Comparison of ENCODE assay signal across 24 cellular contexts in genomic region chr2:63343397-63344109, GRCh38.
DNase-seq lines count a peak whose midpoint lies in the region; ATAC-seq, FAIRE-seq and TF ChIP-seq lines count a peak whose summit lies in the region.
"Had no signal": no experiment of that assay in that cellular context is flagged by ENCODE, and none has a peak within 500 bp of the region (broad histone marks: within the 10 kb centered on the region; RNA-seq: fewer than 3 reads in every experiment).

No MANE protein-coding gene starts in this region.

- no peak overlapping the region for H3K9ac ChIP-seq in GM12878 (ENCODE audit: control insufficient read depth, insufficient read depth, low read length)
- no peak overlapping the region for H3K9ac ChIP-seq in endodermal cell (ENCODE audit: extremely low read depth, low read length, poor library complexity, severe bottlenecking)
- H3K9ac ChIP-seq: BLaER1 treated with 17β-estradiol and CSF1 and Interleukin-3, amounts not matched to agents 10 nM and 100 nM had no signal

- no peak overlapping the region for H3K4me3 Mint-ChIP-seq in activated CD4-positive, alpha-beta T cell treated with anti-CD3 and anti-CD28 coated beads, Interleukin-2, amount 10 ng/mL, durations not matched to agents 7 days and 5 days
- no peak overlapping the region for H3K4me3 Mint-ChIP-seq in endodermal cell
- H3K4me3 Mint-ChIP-seq: B cell; CD4-positive, alpha-beta T cell; CD8-positive, alpha-beta T cell had no signal

- no peaks in the 10 kb centered on the region for H4K20me1 ChIP-seq in GM12878 (ENCODE audit: control insufficient read depth, insufficient read depth)
- H4K20me1 ChIP-seq: BLaER1 treated with 17β-estradiol and CSF1 and Interleukin-3, amounts not matched to agents 10 nM and 100 nM had no signal

- H2AFZ ChIP-seq in GM12878 (ENCODE audit: control insufficient read depth, low read depth, low read length), result no peak overlapping the region

- no TSS peak for BruUV-seq in GM12878 (replicated peaks; lab: Mats Ljungman, UMichigan)

- TF ChIP-seq POLR2A in GM12878 (IDR thresholded peaks at IDR 0.05; ENCODE audit: low read depth, low read length) (no peak), body of pancreas (IDR thresholded peaks at IDR 0.05) (no peak)

- POLR2A ChIA-PET in activated CD4-positive, alpha-beta T cell treated with anti-CD3 and anti-CD28 coated beads, Interleukin-2, amount 10 ng/mL, durations not matched to agents 7 days and 5 days (lab: Charles Lee), result no interaction called here
- POLR2A ChIA-PET in HEK293 (lab: Yijun Ruan, JAX) (no interaction called here), GM12878 (lab: Charles Lee) (no interaction called here)

- no peaks in the 10 kb centered on the region for H3K36me3 ChIP-seq in HEK293 (ENCODE audit: control insufficient read depth in 2 of 2, insufficient read depth in 1 of 2, low read length in 2 of 2)
- no peaks in the 10 kb centered on the region for H3K36me3 ChIP-seq in GM12878 (ENCODE audit: control insufficient read depth in 2 of 2, insufficient read depth in 2 of 2, low read length in 1 of 2)
- H3K36me3 ChIP-seq in endodermal cell (ENCODE audit: control insufficient read depth, insufficient read depth, low read length), result peaks cover 10% of the 10 kb centered on the region
- no peaks in the 10 kb centered on the region for H3K36me3 ChIP-seq in body of pancreas (replicated peaks in 1 of 2; ENCODE audit: insufficient read depth in 1 of 2, low read depth in 2 of 2)

- CTCF ChIA-PET in activated CD4-positive, alpha-beta T cell treated with anti-CD3 and anti-CD28 coated beads, Interleukin-2, amount 10 ng/mL, durations not matched to agents 7 days and 5 days (lab: Charles Lee), result no interaction called here
- CTCF ChIA-PET in HEK293 (lab: Yijun Ruan, JAX), result no interaction called here
- CTCF ChIA-PET in GM12878 (lab: Yijun Ruan, JAX), result interaction anchor here (0.7 kb wide), 1 partner anchor 19 kb away, joined by 3 read pairs; no protein-coding TSS in a partner anchor

- H3K27ac ChIP-seq in HEK293 (ENCODE audit: extremely low read depth, low read depth, low read length), result no peak overlapping the region
- H3K27ac ChIP-seq in GM12878 (ENCODE audit: control insufficient read depth, insufficient read depth), result peak overlapping the region; percentile 42; the same call in 1 of the 2 replicates
- no peak overlapping the region for H3K27ac ChIP-seq in endodermal cell (ENCODE audit: low read depth, low read length)
- H3K27ac ChIP-seq in body of pancreas, result no peak overlapping the region
- H3K27ac ChIP-seq: 22Rv1; A549; BLaER1 treated with 17β-estradiol and CSF1 and Interleukin-3, amounts not matched to agents 10 nM and 100 nM; C4-2B had no signal

- no peak for ATAC-seq in GM12878
- ATAC-seq in body of pancreas, result no peak
- ATAC-seq: A549; CD8-positive, alpha-beta T cell had no signal

- H3K79me2 ChIP-seq in GM12878 (ENCODE audit: control insufficient read depth, insufficient read depth, low read length), result no peaks in the 10 kb centered on the region

- H3K4me1 ChIP-seq in HEK293 (ENCODE audit: control insufficient read depth, insufficient read depth, low read length) (no peaks in the 10 kb centered on the region), GM12878 (ENCODE audit: control insufficient read depth, insufficient read depth, low read length) (no peaks in the 10 kb centered on the region), endodermal cell (ENCODE audit: control insufficient read depth, insufficient read depth, low read length) (no peaks in the 10 kb centered on the region), body of pancreas (no peaks in the 10 kb centered on the region)
- H3K4me1 ChIP-seq: A549; BLaER1 treated with 17β-estradiol and CSF1 and Interleukin-3, amounts not matched to agents 10 nM and 100 nM; Caco-2 had no signal

- no peaks in the 10 kb centered on the region for H3K4me1 Mint-ChIP-seq in activated CD4-positive, alpha-beta T cell treated with anti-CD3 and anti-CD28 coated beads, Interleukin-2, amount 10 ng/mL, durations not matched to agents 7 days and 5 days
- H3K4me1 Mint-ChIP-seq in endodermal cell, result peaks cover 11% of the 10 kb centered on the region
- H3K4me1 Mint-ChIP-seq: B cell had no signal

- TF ChIP-seq CTCF in HEK293 (tag by site-specific recombination; IDR thresholded peaks at IDR 0.05) (no peak), GM12878 (IDR thresholded peaks at IDR 0.05 in 2 of 3, conservative IDR thresholded peaks at IDR 0.05 in 1 of 3; ENCODE audit: control insufficient read depth in 2 of 3, extremely low read depth in 1 of 3, insufficient read depth in 1 of 3, low read depth in 3 of 3, low read length in 3 of 3) (no peak), endodermal cell (conservative IDR thresholded peaks at IDR 0.05) (no peak), body of pancreas (IDR thresholded peaks at IDR 0.05) (no peak)

- no peak for TF ChIP-seq RAD21 in GM12878 (IDR thresholded peaks at IDR 0.05; ENCODE audit: insufficient read depth, low read depth, low read length)

- no peak for TF ChIP-seq EP300 in GM12878 (IDR thresholded peaks at IDR 0.05; ENCODE audit: borderline replicate concordance in 1 of 2, control insufficient read depth in 1 of 2, low read depth in 2 of 2, low read length in 2 of 2)

- in situ Hi-C loops in GM12878 (cut with MboI), result no loop called here

- H3K27ac Mint-ChIP-seq in activated CD4-positive, alpha-beta T cell treated with anti-CD3 and anti-CD28 coated beads, Interleukin-2, amount 10 ng/mL, durations not matched to agents 7 days and 5 days, result peak overlapping the region; percentile 6
- H3K27ac Mint-ChIP-seq in endodermal cell, result no peak overlapping the region
- H3K27ac Mint-ChIP-seq: B cell; CD4-positive, alpha-beta T cell; CD8-positive, alpha-beta T cell had no signal

- RAD21 ChIA-PET in GM12878 (lab: Charles Lee; ENCODE audit: unreplicated experiment), result no interaction called here

- H3K27me3 ChIP-seq in GM12878 (replicated peaks in 1 of 2; ENCODE audit: control insufficient read depth in 2 of 2, insufficient read depth in 2 of 2, low read length in 1 of 2), result no peaks in the 10 kb centered on the region
- no peaks in the 10 kb centered on the region for H3K27me3 ChIP-seq in endodermal cell (ENCODE audit: control insufficient read depth, insufficient read depth, low read length, poor library complexity, severe bottlenecking)
- H3K27me3 ChIP-seq in body of pancreas, result no peaks in the 10 kb centered on the region
- H3K27me3 ChIP-seq: BLaER1 treated with 17β-estradiol and CSF1 and Interleukin-3, amounts not matched to agents 10 nM and 100 nM had no signal

- no peaks in the 10 kb centered on the region for H3K27me3 Mint-ChIP-seq in activated CD4-positive, alpha-beta T cell treated with anti-CD3 and anti-CD28 coated beads, Interleukin-2, amount 10 ng/mL, durations not matched to agents 7 days and 5 days
- no peaks in the 10 kb centered on the region for H3K27me3 Mint-ChIP-seq in endodermal cell (ENCODE audit: insufficient read depth)
- H3K27me3 Mint-ChIP-seq: B cell; CD4-positive, alpha-beta T cell had no signal

- peaks cover 2% of the 10 kb centered on the region for H3K36me3 Mint-ChIP-seq in activated CD4-positive, alpha-beta T cell treated with anti-CD3 and anti-CD28 coated beads, Interleukin-2, amount 10 ng/mL, durations not matched to agents 7 days and 5 days (ENCODE audit: low read depth)
- peaks cover 15% of the 10 kb centered on the region for H3K36me3 Mint-ChIP-seq in endodermal cell (ENCODE audit: low read depth)

- no peak overlapping the region for H3K4me2 ChIP-seq in GM12878 (ENCODE audit: control insufficient read depth, insufficient read depth)
- H3K4me2 ChIP-seq: A549; BLaER1 treated with 17β-estradiol and CSF1 and Interleukin-3, amounts not matched to agents 10 nM and 100 nM had no signal

- FAIRE-seq in GM12878 (lab: Jason Lieb, UNC), result no peak
- FAIRE-seq: A549, D721Med, G401.6, GM12892, GM18507 had no signal

- peaks cover 15% of the 10 kb centered on the region for H3K9me3 Mint-ChIP-seq in activated CD4-positive, alpha-beta T cell treated with anti-CD3 and anti-CD28 coated beads, Interleukin-2, amount 10 ng/mL, durations not matched to agents 7 days and 5 days
- peaks cover 26% of the 10 kb centered on the region for H3K9me3 Mint-ChIP-seq in endodermal cell

- intact Hi-C loops in GM12878 (cut with micrococcal nuclease; ENCODE audit: unreplicated experiment), result no loop called here
- intact Hi-C loops in body of pancreas (cut with DNase I), result no loop called here

- H3K9me3 ChIP-seq in HEK293 (ENCODE audit: control insufficient read depth, insufficient read depth, low read depth, low read length) (no peaks in the 10 kb centered on the region), GM12878 (replicated peaks; ENCODE audit: control insufficient read depth, insufficient read depth, low read length) (peaks cover 8% of the 10 kb centered on the region; the same call in 2 of the 3 replicates), endodermal cell (ENCODE audit: control insufficient read depth, low read length) (peaks cover 35% of the 10 kb centered on the region), body of pancreas (peaks cover 0 to 16% (median 0%) of the 10 kb centered on the region in 3 donors)

- DNase-seq in activated CD4-positive, alpha-beta T cell treated with anti-CD3 and anti-CD28 coated beads, Interleukin-2, amount 10 ng/mL, durations not matched to agents 7 days and 5 days, result no peak
- no peak for DNase-seq in activated CD4-positive, alpha-beta T cell treated with anti-CD3 and anti-CD28 coated beads, Interleukin-2, amount 50 U/mL, for 4 hours
- DNase-seq in GM12878 (ENCODE audit: low read depth, low spot score), result no peak
- no peak for DNase-seq in endodermal cell
- DNase-seq in stimulated activated CD8-positive, alpha-beta memory T cell treated with anti-CD3 and anti-CD28 coated beads, Interleukin-4, amount 100 ng/mL, for 48 hours, result no peak
- no peak for DNase-seq in inferior parietal cortex (ENCODE audit: extremely low spot score)
- DNase-seq in body of pancreas, result no peak
- DNase-seq: AML-193; Caco-2; Calu3; CD4-positive, alpha-beta T cell; CD8-positive, alpha-beta T cell; DMS79 treated with DMSO at 0.1 percent for 48 hours; GF-D8 had no signal

- no CpG with 5 or more reads among the region's 1 CpG for WGBS in GM12878 (ENCODE audit: insufficient coverage, insufficient replicate concordance, low lambda C conversion rate, missing lambda C conversion rate)
- WGBS in endodermal cell (ENCODE audit: insufficient coverage in 1 of 2, insufficient read length in 1 of 2), 2 experiments, result no CpG with 5 or more reads among the region's 1 CpG
- 94 to 96% methylated on average over 1 of the region's 1 CpG for WGBS in body of pancreas, 2 donors

- H3K4me3 ChIP-seq in HEK293 (ENCODE audit: low read depth, low read length) (no peak overlapping the region), GM12878 (no peak overlapping the region), endodermal cell (ENCODE audit: low read length) (peak overlapping the region; percentile 19), body of pancreas (no peak overlapping the region)
- H3K4me3 ChIP-seq: A549; BLaER1 treated with 17β-estradiol and CSF1 and Interleukin-3, amounts not matched to agents 10 nM and 100 nM had no signal

- SMC1A ChIA-PET in GM12878 (lab: Charles Lee; ENCODE audit: uncharacterized antibody, unreplicated experiment), result interaction anchor here (0.7 kb wide), 1 partner anchor 645 kb away, joined by 3 read pairs; no protein-coding TSS in a partner anchor

TF ChIP-seq in HEK293, 187 proteins besides CTCF, POLR2A, EP300 and RAD21 (continues in another document):
- no peak for TF ChIP-seq ZNF132 (tag by site-specific recombination; IDR thresholded peaks at IDR 0.05; ENCODE audit: borderline replicate concordance)
